ENCODE assay signal across 9 cellular contexts in genomic region chr21:42850866-42851391, GRCh38. TPM values are rescaled to one million over a fixed set of nuclear protein-coding genes. Genes with fewer than 3 reads are reported as not detected.
A peak's percentile ranks its signal among the peaks of the same experiment; 100 is the strongest.
DNase-seq lines count a peak whose midpoint lies in the region; ATAC-seq and TF ChIP-seq lines count a peak whose summit lies in the region.
"Had no signal": no experiment of that assay in that cellular context is flagged by ENCODE, and none has a peak within 500 bp of the region (broad histone marks: within the 10 kb centered on the region; RNA-seq: fewer than 3 reads in every experiment).

No MANE protein-coding gene starts in this region.

- H2BK120ac ChIP-seq in H9 (ENCODE audit: low read depth, low read length, poor library complexity, severe bottlenecking) = no peak overlapping the region

- no peaks in the 10 kb centered on the region for H4K20me1 ChIP-seq in H9 (ENCODE audit: control insufficient read depth, insufficient read depth, insufficient read length)

- WGBS in H9 (ENCODE audit: extremely low coverage, insufficient read length, low lambda C conversion rate) = no CpG with 5 or more reads among the region's 21 CpGs
- no CpG with 5 or more reads among the region's 21 CpGs for WGBS in esophagus muscularis mucosa

- no peak overlapping the region for H3K56ac ChIP-seq in H9 (ENCODE audit: insufficient read length, low read depth, low read length)

- TF ChIP-seq POLR2A in esophagus muscularis mucosa (IDR thresholded peaks at IDR 0.05; ENCODE audit: low read depth) = no peak

- H4K91ac ChIP-seq in H9 (ENCODE audit: insufficient read length, low read depth, low read length) = no peak overlapping the region

- no peak overlapping the region for H3K9ac ChIP-seq in H9 (ENCODE audit: extremely low read depth, insufficient read length, low read length)

- DNase-seq in BJ (ENCODE audit: low read depth) (no peak), H9 (peak; percentile 82), immature natural killer cell (peak in 2 of 3 donors; percentile 24 to 33), NCI-H748 (lab: John Stamatoyannopoulos, UW; ENCODE audit: unreplicated experiment) (no peak), COLO829 (ENCODE audit: low spot score) (no peak), esophagus muscularis mucosa (ENCODE audit: extremely low spot score) (no peak)
- peak; percentile 54 for DNase-seq in activated CD8-positive, alpha-beta T cell treated with anti-CD3 and anti-CD28 coated beads for 36 hours

- no peak overlapping the region for H2BK12ac ChIP-seq in H9 (ENCODE audit: insufficient read length, low read depth, low read length)

- TF ChIP-seq EP300 in esophagus muscularis mucosa (IDR thresholded peaks at IDR 0.05) = no peak

- H3K23ac ChIP-seq in H9 (ENCODE audit: insufficient read length, low read depth, low read length) = no peak overlapping the region

- H3T11ph ChIP-seq in H9 (ENCODE audit: low read length) = no peak overlapping the region

- H3K9me3 Mint-ChIP-seq in H9 (no peaks in the 10 kb centered on the region), immature natural killer cell (no peaks in the 10 kb centered on the region)
- no peaks in the 10 kb centered on the region for H3K9me3 Mint-ChIP-seq in activated CD8-positive, alpha-beta T cell treated with anti-CD3 and anti-CD28 coated beads for 36 hours
- H3K9me3 Mint-ChIP-seq: dendritic cell treated with granulocyte-macrophage colony-stimulating factor and Interleukin-4, amounts not matched to agents 40 ng/mL and 50 ng/mL, for 4 days had no signal

- H3K9me3 ChIP-seq in H9 (ENCODE audit: control insufficient read depth, low read depth, low read length) (no peaks in the 10 kb centered on the region), esophagus muscularis mucosa (no peaks in the 10 kb centered on the region)

- peaks cover 4% of the 10 kb centered on the region for H3K79me2 ChIP-seq in H9 (ENCODE audit: insufficient read depth, low read length)

- H2AK5ac ChIP-seq in H9 (ENCODE audit: insufficient read length, low read length) = no peak overlapping the region

- no peak overlapping the region for H2BK15ac ChIP-seq in H9 (ENCODE audit: low read depth, low read length)

- peaks cover 3% of the 10 kb centered on the region for H3K79me1 ChIP-seq in H9 (ENCODE audit: insufficient read depth, low read depth, low read length, poor library complexity, severe bottlenecking)

- peak; percentile 51 for TF ChIP-seq CTCF in BJ (IDR thresholded peaks at IDR 0.05; ENCODE audit: insufficient read depth, low read depth, low read length)
- TF ChIP-seq CTCF in H9 (conservative IDR thresholded peaks at IDR 0.05) = peak; percentile 89
- peak; percentile 56 for TF ChIP-seq CTCF in activated CD8-positive, alpha-beta T cell treated with anti-CD3 and anti-CD28 coated beads for 36 hours (IDR thresholded peaks at IDR 0.05)
- peak in 1 of 3 experiments; percentile 39 for TF ChIP-seq CTCF in esophagus muscularis mucosa (IDR thresholded peaks at IDR 0.05)

- H3K4me3 ChIP-seq in BJ (ENCODE audit: low read depth, low read length) (no peak overlapping the region), esophagus muscularis mucosa (no peak overlapping the region)

- H3K4me3 Mint-ChIP-seq in H9 (no peak overlapping the region), immature natural killer cell (no peak overlapping the region)
- no peak overlapping the region for H3K4me3 Mint-ChIP-seq in activated CD8-positive, alpha-beta T cell treated with anti-CD3 and anti-CD28 coated beads for 36 hours
- H3K4me3 Mint-ChIP-seq: dendritic cell treated with granulocyte-macrophage colony-stimulating factor and Interleukin-4, amounts not matched to agents 40 ng/mL and 50 ng/mL, for 4 days had no signal

- peaks cover 50% of the 10 kb centered on the region for H3K36me3 ChIP-seq in BJ (ENCODE audit: control insufficient read depth, insufficient read depth, low read length)
- peaks cover 51 to 92% (median 91%) of the 10 kb centered on the region in 4 donors for H3K36me3 ChIP-seq in esophagus muscularis mucosa

- H3K4me1 Mint-ChIP-seq in H9 (no peaks in the 10 kb centered on the region), immature natural killer cell (peaks cover 0 to 4% of the 10 kb centered on the region in 2 donors)
- peaks cover 13% of the 10 kb centered on the region for H3K4me1 Mint-ChIP-seq in activated CD8-positive, alpha-beta T cell treated with anti-CD3 and anti-CD28 coated beads for 36 hours (ENCODE audit: low read depth)

- CTCF ChIA-PET in BJ (lab: Yijun Ruan, JAX) = no interaction called here
- CTCF ChIA-PET in activated CD8-positive, alpha-beta T cell treated with anti-CD3 and anti-CD28 coated beads for 36 hours (lab: Charles Lee) = no interaction called here

- intact Hi-C loops in activated CD8-positive, alpha-beta T cell treated with anti-CD3 and anti-CD28 coated beads for 36 hours (cut with micrococcal nuclease) = no loop called here
- intact Hi-C loops in esophagus muscularis mucosa (cut with DNase I) = no loop called here

- H3K27ac Mint-ChIP-seq in H9 (0 out of 7 replicates have a peak overlapping the region, but pooled peaks of 1 of the 3 experiments have one; percentile 40), immature natural killer cell (peak overlapping the region in 2 of 6 donors; percentile 22 to 48)
- H3K27ac Mint-ChIP-seq in activated CD8-positive, alpha-beta T cell treated with anti-CD3 and anti-CD28 coated beads for 36 hours = peak overlapping the region; percentile 24
- H3K27ac Mint-ChIP-seq: dendritic cell treated with granulocyte-macrophage colony-stimulating factor and Interleukin-4, amounts not matched to agents 40 ng/mL and 50 ng/mL, for 4 days had no signal

- no peak overlapping the region for H3K14ac ChIP-seq in H9 (ENCODE audit: insufficient read depth, low read length)

- peaks cover 59 to 93% (median 91%) of the 10 kb centered on the region in 3 experiments for H3K36me3 Mint-ChIP-seq in H9 (ENCODE audit: insufficient read depth in 1 of 3, low read depth in 3 of 3)
- peaks cover 66% of the 10 kb centered on the region for H3K36me3 Mint-ChIP-seq in activated CD8-positive, alpha-beta T cell treated with anti-CD3 and anti-CD28 coated beads for 36 hours (ENCODE audit: low read depth)
- peaks cover 10 to 28% (median 20%) of the 10 kb centered on the region in 3 donors for H3K36me3 Mint-ChIP-seq in immature natural killer cell

- H3K4me1 ChIP-seq in H9 (ENCODE audit: insufficient read depth, low read length) (no peaks in the 10 kb centered on the region), esophagus muscularis mucosa (no peaks in the 10 kb centered on the region)

- H2BK20ac ChIP-seq in H9 (ENCODE audit: low read depth, low read length, poor library complexity, severe bottlenecking) = no peak overlapping the region

- no peak overlapping the region for H2BK5ac ChIP-seq in H9 (ENCODE audit: insufficient read length, low read length)

- no peak overlapping the region for H3K4me2 ChIP-seq in H9 (ENCODE audit: insufficient read depth, insufficient read length, low read length)

- H3K23me2 ChIP-seq in H9 (ENCODE audit: insufficient read length, low read depth, low read length, poor library complexity, severe bottlenecking) = no peaks in the 10 kb centered on the region

- H3K27me3 Mint-ChIP-seq in H9 (ENCODE audit: low read depth) (no peaks in the 10 kb centered on the region), immature natural killer cell (ENCODE audit: low read depth in 3 of 3) (peaks cover 0 to 3% (median 0%) of the 10 kb centered on the region in 3 donors)
- no peaks in the 10 kb centered on the region for H3K27me3 Mint-ChIP-seq in activated CD8-positive, alpha-beta T cell treated with anti-CD3 and anti-CD28 coated beads for 36 hours
- H3K27me3 Mint-ChIP-seq: dendritic cell treated with granulocyte-macrophage colony-stimulating factor and Interleukin-4, amounts not matched to agents 40 ng/mL and 50 ng/mL, for 4 days had no signal

- no peak overlapping the region for H3K4ac ChIP-seq in H9 (ENCODE audit: low read depth, low read length)

- H4K8ac ChIP-seq in H9 (replicated peaks; ENCODE audit: insufficient read length, low read depth, low read length) = no peak overlapping the region

- H3K27me3 ChIP-seq in BJ (ENCODE audit: control insufficient read depth, insufficient read depth, low read length) (no peaks in the 10 kb centered on the region), H9 (ENCODE audit: insufficient read depth, low read length) (no peaks in the 10 kb centered on the region), esophagus muscularis mucosa (no peaks in the 10 kb centered on the region)

- H4K5ac ChIP-seq in H9 (ENCODE audit: insufficient read length, low read depth, low read length) = no peak overlapping the region

- POLR2A ChIA-PET in BJ (lab: Charles Lee) = no interaction called here
- POLR2A ChIA-PET in activated CD8-positive, alpha-beta T cell treated with anti-CD3 and anti-CD28 coated beads for 36 hours (lab: Charles Lee) = no interaction called here

- ATAC-seq in activated CD8-positive, alpha-beta T cell treated with anti-CD3 and anti-CD28 coated beads for 36 hours = peak; percentile 80
- ATAC-seq in GM18861 (IDR thresholded peaks at IDR 0.05; ENCODE audit: unreplicated experiment) = no peak

- H3K18ac ChIP-seq in H9 (ENCODE audit: insufficient read length, low read depth, low read length) = no peak overlapping the region

- no peak overlapping the region for H3K27ac ChIP-seq in H9 (ENCODE audit: insufficient read length, low read depth, low read length)
- H3K27ac ChIP-seq in esophagus muscularis mucosa (replicated peaks in 1 of 4) = no peak overlapping the region

- H2AFZ ChIP-seq in H9 (ENCODE audit: low read length) = no peak overlapping the region

RNA-seq across cellular contexts. Expression of gene WDR4, which starts 28.4 kb away (rescaled TPM):
- polyA plus RNA-seq in BJ (2011; rRNA removed) (9.4 and 13.7 TPM in 2 replicates), immature natural killer cell (10 to 100 TPM in 1 of 3 donors, 1 to 10 TPM in 2; 4.2 to 17.5 (median 5.1) TPM)
- polyA minus RNA-seq in BJ (2011; rRNA and poly(A)+ RNA removed) = 9.0 and 13.1 TPM in 2 replicates
- total RNA-seq in H9 (2021) (53.0 and 54.4 TPM in 2 replicates), esophagus muscularis mucosa (10 to 100 TPM in 1 of 4 donors, 1 to 10 TPM in 3; 5.8 to 10.1 (median 7.0) TPM)
- total RNA-seq in activated CD8-positive, alpha-beta T cell treated with anti-CD3 and anti-CD28 coated beads for 36 hours = 10 to 100 TPM; 49.8 to 53.5 TPM

RNA-seq across cellular contexts. Expression of gene NDUFV3, which starts 42.2 kb away (rescaled TPM):
- polyA plus RNA-seq in BJ (2011; rRNA removed) (28.8 and 32.2 TPM in 2 replicates), immature natural killer cell (10 to 100 TPM in 1 of 3 donors, 1 to 10 TPM in 2; 7.1 to 22.1 (median 9.5) TPM)
- 23.2 TPM in 2 replicates for polyA minus RNA-seq in BJ (2011; rRNA and poly(A)+ RNA removed)
- total RNA-seq in H9 (2021) (32.6 and 35.6 TPM in 2 replicates), esophagus muscularis mucosa (100 to 1,000 TPM in 1 of 4 donors, 10 to 100 TPM in 3; 56.7 to 102 (median 74.1) TPM)
- total RNA-seq in activated CD8-positive, alpha-beta T cell treated with anti-CD3 and anti-CD28 coated beads for 36 hours = 10 to 100 TPM; 29.0 to 29.8 TPM

Comparison
In these comparisons a context has a peak if more than half of its experiments do, and no peak if none do; other contexts are left out.
1. DNase-seq: peak in H9 (single experiment), activated CD8-positive, alpha-beta T cell treated with anti-CD3 and anti-CD28 coated beads for 36 hours (single experiment) and immature natural killer cell (2 of 3); none in BJ (single experiment), NCI-H748 (single experiment), COLO829 (single experiment) and esophagus muscularis mucosa (single experiment).